ENCODE assay signal across 31 cellular contexts in the genomic region with DNA sequence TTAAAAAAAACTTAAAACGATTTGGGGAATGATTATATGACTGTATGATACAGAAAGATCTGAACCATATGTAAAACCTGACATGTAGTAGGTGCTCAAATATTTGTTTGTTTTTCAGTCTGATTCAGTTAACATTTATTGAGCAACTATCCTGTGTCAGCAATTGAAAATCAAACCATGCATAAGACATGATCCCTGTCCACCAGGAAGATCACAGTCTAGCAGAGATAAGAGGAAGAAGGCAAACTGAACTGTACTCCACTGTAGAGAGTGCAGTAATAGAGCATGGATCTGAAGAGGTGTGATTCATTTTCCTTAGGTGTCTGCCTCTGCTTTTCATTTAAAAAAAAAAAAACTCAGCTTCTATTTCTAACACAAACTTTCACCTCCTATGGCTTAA. TPM values are rescaled to one million over a fixed set of nuclear protein-coding genes. Genes with fewer than 3 reads are reported as not detected.
"Had no signal": no experiment of that assay in that cellular context is flagged by ENCODE, and none has a peak within 500 bp of the region (broad histone marks: within the 10 kb centered on the region; RNA-seq: fewer than 3 reads in every experiment).

No MANE protein-coding gene starts in this region.

- H3K4me1 ChIP-seq: adrenal gland, body of pancreas, breast epithelium, Peyer's patch, SJSA1 had no signal

- FAIRE-seq: astrocyte had no signal

- H3K9ac ChIP-seq: SK-N-SH had no signal

- H3K9me3 ChIP-seq: adrenal gland, body of pancreas, breast epithelium, Peyer's patch, SJSA1, SK-N-SH had no signal

- H3K4me2 ChIP-seq: SK-N-SH had no signal

- H3K27me3 Mint-ChIP-seq: activated CD4-positive, alpha-beta T cell treated with anti-CD3 and anti-CD28 coated beads, Interleukin-2, amount 10 ng/mL, durations not matched to agents 7 days and 5 days; activated T-cell treated with anti-CD3 and anti-CD28 coated beads, Interleukin-2, amount 50 U/mL, for 24 hours had no signal

- H3K4me3 ChIP-seq: adrenal gland, body of pancreas, breast epithelium, Peyer's patch, SJSA1 had no signal

- DNase-seq: activated CD4-positive, alpha-beta T cell treated with anti-CD3 and anti-CD28 coated beads for 36 hours; activated CD4-positive, alpha-beta T cell treated with anti-CD3 and anti-CD28 coated beads, Interleukin-2, amount 10 ng/mL, durations not matched to agents 7 days and 5 days; activated CD4-positive, alpha-beta T cell treated with anti-CD3 and anti-CD28 coated beads, Interleukin-2, amount 50 U/mL, for 48 hours; activated CD8-positive, alpha-beta T cell treated with anti-CD3 and anti-CD28 coated beads, Interleukin-2, amount 10 ng/mL, durations not matched to agents 7 days and 5 days; activated gamma-delta T cell; activated naive CD4-positive, alpha-beta T cell treated with anti-CD3 and anti-CD28 coated beads for 36 hours; activated T-cell treated with anti-CD3 and anti-CD28 coated beads, Interleukin-2, amount 50 U/mL, for 24 hours; adrenal gland; body of pancreas; caudate nucleus; NCI-H1105; NCI-H1417 treated with DMSO at 0.1 percent for 48 hours; NCI-H1694; NCI-H1930; NCI-H2081 treated with DMSO at 0.1 percent for 48 hours; NCI-H345; NCI-H524 treated with DMSO at 0.1 percent for 48 hours; PC-3; Peyer's patch; RPMI8226; SHP77 treated with DMSO at 0.1 percent for 48 hours; SK-N-SH had no signal

- H3K36me3 ChIP-seq: breast epithelium had no signal

- H3K27me3 ChIP-seq: adrenal gland, body of pancreas, breast epithelium, Peyer's patch, SJSA1 had no signal

- H3K36me3 Mint-ChIP-seq: activated naive CD4-positive, alpha-beta T cell treated with anti-CD3 and anti-CD28 coated beads, Interleukin-2, amount 50 U/mL, for 72 hours had no signal

- H3K4me1 Mint-ChIP-seq: activated CD4-positive, alpha-beta T cell treated with anti-CD3 and anti-CD28 coated beads for 36 hours; WTC11 had no signal

- H3K27ac Mint-ChIP-seq: activated CD4-positive, alpha-beta T cell treated with anti-CD3 and anti-CD28 coated beads for 36 hours; activated CD4-positive, alpha-beta T cell treated with anti-CD3 and anti-CD28 coated beads, Interleukin-2, amount 10 ng/mL, durations not matched to agents 7 days and 5 days; activated CD8-positive, alpha-beta T cell treated with anti-CD3 and anti-CD28 coated beads, Interleukin-2, amount 10 ng/mL, durations not matched to agents 7 days and 5 days; activated naive CD4-positive, alpha-beta T cell treated with anti-CD3 and anti-CD28 coated beads for 36 hours; activated naive CD4-positive, alpha-beta T cell treated with anti-CD3 and anti-CD28 coated beads, Interleukin-2, amount 50 U/mL, for 72 hours; activated T-cell treated with anti-CD3 and anti-CD28 coated beads, Interleukin-2, amount 50 U/mL, for 24 hours; activated T-helper 2 cell treated with anti-CD3 and anti-CD28 coated beads, Interferon-gamma antibody, Interleukin-2, Interleukin-4, amounts not matched to agents 10 μg/mL and 5 μg/mL and 100 μg/mL, durations not matched to agents 14 hours and 24 hours and 36 hours; T-helper 1 cell treated with Interleukin-12 subunit alpha and Interleukin-12 subunit beta and Interleukin-4 antibody, amounts not matched to agents 30 μg/mL and 1 μg/mL, for 36 hours; T-helper 2 cell treated with Interferon-gamma antibody and Interleukin-4, amounts not matched to agents 5 μg/mL and 100 μg/mL, for 36 hours; WTC11 had no signal

- H3K27ac ChIP-seq: adrenal gland, body of pancreas, breast epithelium, Peyer's patch, SJSA1 had no signal

- H3K4me3 Mint-ChIP-seq: activated CD4-positive, alpha-beta T cell treated with anti-CD3 and anti-CD28 coated beads for 36 hours; activated CD4-positive, alpha-beta T cell treated with anti-CD3 and anti-CD28 coated beads, Interleukin-2, amount 10 ng/mL, durations not matched to agents 7 days and 5 days; activated CD8-positive, alpha-beta T cell treated with anti-CD3 and anti-CD28 coated beads, Interleukin-2, amount 10 ng/mL, durations not matched to agents 7 days and 5 days; activated naive CD4-positive, alpha-beta T cell treated with anti-CD3 and anti-CD28 coated beads for 36 hours; activated T-cell treated with anti-CD3 and anti-CD28 coated beads, Interleukin-2, amount 50 U/mL, for 24 hours; T-helper 1 cell treated with Interleukin-12 subunit alpha and Interleukin-12 subunit beta and Interleukin-4 antibody, amounts not matched to agents 30 μg/mL and 1 μg/mL, for 36 hours; T-helper 2 cell treated with Interferon-gamma antibody and Interleukin-4, amounts not matched to agents 5 μg/mL and 100 μg/mL, for 36 hours; WTC11 had no signal

- ATAC-seq: activated CD4-positive, alpha-beta T cell treated with anti-CD3 and anti-CD28 coated beads for 36 hours; activated CD4-positive, CD25-positive, alpha-beta regulatory T cell treated with anti-CD3 and anti-CD28 coated beads, Interleukin-2, amount 50 U/mL, for 24 hours; activated CD8-positive, alpha-beta T cell treated with anti-CD3 and anti-CD28 coated beads, Interleukin-2, amount 10 ng/mL, durations not matched to agents 7 days and 5 days; activated naive CD4-positive, alpha-beta T cell treated with anti-CD3 and anti-CD28 coated beads, Interleukin-2, amount 50 U/mL, for 72 hours; body of pancreas; PC-3; WTC11 had no signal

- H3K9me3 Mint-ChIP-seq: activated CD4-positive, alpha-beta T cell treated with anti-CD3 and anti-CD28 coated beads, Interleukin-2, amount 10 ng/mL, durations not matched to agents 7 days and 5 days; activated naive CD4-positive, alpha-beta T cell treated with anti-CD3 and anti-CD28 coated beads for 36 hours; activated naive CD4-positive, alpha-beta T cell treated with anti-CD3 and anti-CD28 coated beads, Interleukin-2, amount 50 U/mL, for 72 hours; activated T-cell treated with anti-CD3 and anti-CD28 coated beads, Interleukin-2, amount 50 U/mL, for 24 hours; activated T-helper 2 cell treated with anti-CD3 and anti-CD28 coated beads, Interferon-gamma antibody, Interleukin-2, Interleukin-4, amounts not matched to agents 10 μg/mL and 5 μg/mL and 100 μg/mL, durations not matched to agents 14 hours and 24 hours and 36 hours; T-helper 1 cell treated with Interleukin-12 subunit alpha and Interleukin-12 subunit beta and Interleukin-4 antibody, amounts not matched to agents 30 μg/mL and 1 μg/mL, for 36 hours; T-helper 2 cell treated with Interferon-gamma antibody and Interleukin-4, amounts not matched to agents 5 μg/mL and 100 μg/mL, for 36 hours; WTC11 had no signal

RNA-seq across cellular contexts. Expression of a gene that starts 7.9 kb away (rescaled TPM):
- total RNA-seq: PC-3, SJSA1 had no signal
